Comparison of ENCODE assay signal across 20 cellular contexts in genomic region chr5:38534122-38534408, GRCh38. TPM values are rescaled to one million over a fixed set of nuclear protein-coding genes. Genes with fewer than 3 reads are reported as not detected.
DNase-seq lines count a peak whose midpoint lies in the region; ATAC-seq, FAIRE-seq and TF ChIP-seq lines count a peak whose summit lies in the region.
"Had no signal": no experiment of that assay in that cellular context is flagged by ENCODE, and none has a peak within 500 bp of the region (broad histone marks: within the 10 kb centered on the region; RNA-seq: fewer than 3 reads in every experiment).

No MANE protein-coding gene starts in this region.

- H3K27me3 ChIP-seq in hepatocyte: no peaks in the 10 kb centered on the region
- no peaks in the 10 kb centered on the region for H3K27me3 ChIP-seq in psoas muscle (ENCODE audit: insufficient read depth in 3 of 3, low read length in 2 of 3)
- H3K27me3 ChIP-seq: SJSA1 had no signal

- H3K9me3 ChIP-seq in hepatocyte (ENCODE audit: low read depth) (no peaks in the 10 kb centered on the region), psoas muscle (no peaks in the 10 kb centered on the region)
- H3K9me3 ChIP-seq: SJSA1 had no signal

- H3K79me2 ChIP-seq in hepatocyte: peaks cover 92% of the 10 kb centered on the region

- H3K9me2 ChIP-seq in hepatocyte (replicated peaks; ENCODE audit: insufficient read depth): no peaks in the 10 kb centered on the region

- H3K36me3 ChIP-seq in hepatocyte (replicated peaks; ENCODE audit: insufficient read depth, low read depth) (no peaks in the 10 kb centered on the region), psoas muscle (ENCODE audit: insufficient read depth in 1 of 2, low read depth in 1 of 2) (peaks cover 0 to 4% of the 10 kb centered on the region in 2 donors)
- H3K36me3 ChIP-seq: SJSA1 had no signal

- DNase-seq in DMS79 treated with DMSO at 0.1 percent for 48 hours (lab: John Stamatoyannopoulos, UW) (peak; percentile 57), amniotic epithelial cell (ENCODE audit: low read depth) (peak; percentile 39), hepatocyte (ENCODE audit: low spot score) (no peak), psoas muscle (no peak), GM19238 (ENCODE audit: insufficient read length, low spot score) (no peak), NCI-H524 treated with DMSO at 0.1 percent for 48 hours (lab: John Stamatoyannopoulos, UW) (no peak), GM12891 (ENCODE audit: insufficient read length, low spot score) (no peak)
- DNase-seq: NCI-H1105, NCI-H146, NCI-H2029, NCI-H2171, NCI-H526 treated with DMSO at 0.1 percent for 48 hours had no signal

- peaks cover 2% of the 10 kb centered on the region for H4K20me1 ChIP-seq in hepatocyte (ENCODE audit: insufficient read depth, poor library complexity, severe bottlenecking)

- peaks cover 43% of the 10 kb centered on the region for H3K4me1 ChIP-seq in hepatocyte (ENCODE audit: insufficient read depth)
- H3K4me1 ChIP-seq in psoas muscle: peaks cover 80% of the 10 kb centered on the region

- H3K4me3 ChIP-seq in hepatocyte (no peak overlapping the region), psoas muscle (no peak overlapping the region)
- H3K4me3 ChIP-seq: SJSA1 had no signal

- 83% methylated on average over 1 of the region's 1 CpG for WGBS in hepatocyte (ENCODE audit: low lambda C conversion rate, missing lambda C conversion rate)
- 74 to 82% (median 82%) methylated on average over 1 of the region's 1 CpG for WGBS in psoas muscle, 3 donors

- ATAC-seq in psoas muscle (no peak), HG03442 (IDR thresholded peaks at IDR 0.05; ENCODE audit: unreplicated experiment) (no peak)
- ATAC-seq: Right ventricle myocardium inferior had no signal

- no peak for TF ChIP-seq POLR2A in GM12891 (IDR thresholded peaks at IDR 0.05; ENCODE audit: low read depth, low read length)

- no peak for TF ChIP-seq CTCF in hepatocyte (IDR thresholded peaks at IDR 0.05; ENCODE audit: poor library complexity)
- no peak for TF ChIP-seq CTCF in psoas muscle (IDR thresholded peaks at IDR 0.05)

- H3K4me2 ChIP-seq in hepatocyte: peak overlapping the region; percentile 47

- H3K27ac ChIP-seq in hepatocyte (peak overlapping the region; percentile 72), psoas muscle (peak overlapping the region; percentile 73)
- H3K27ac ChIP-seq: C4-2B, SJSA1 had no signal

- no peak overlapping the region for H2AFZ ChIP-seq in hepatocyte

- FAIRE-seq in GM12891 (lab: Jason Lieb, UNC): no peak
- FAIRE-seq: A204.1, D721Med, H1 had no signal

- intact Hi-C loops in psoas muscle (cut with DNase I): no loop called here

TF ChIP-seq in GM12891, 5 proteins besides CTCF, POLR2A, EP300 and RAD21:
- no peak for TF ChIP-seq SPI1 (IDR thresholded peaks at IDR 0.05; ENCODE audit: low read depth, low read length)
- no peak for TF ChIP-seq POU2F2 (IDR thresholded peaks at IDR 0.05; ENCODE audit: low read depth, low read length)
- no peak for TF ChIP-seq POLR2AphosphoS5 (IDR thresholded peaks at IDR 0.05; ENCODE audit: low read depth, low read length)
- no peak for TF ChIP-seq PAX5 (IDR thresholded peaks at IDR 0.05; ENCODE audit: insufficient read depth, low read length, severe bottlenecking)
- TF ChIP-seq TAF1 (IDR thresholded peaks at IDR 0.05; ENCODE audit: low read depth, low read length): no peak

RNA-seq across cellular contexts. Expression of gene LIFR, which starts 22.4 kb away (rescaled TPM):
- 61.3 and 83.8 TPM in 2 replicates for total RNA-seq in hepatocyte
- polyA plus RNA-seq in hepatocyte: 50.2 and 69.2 TPM in 2 replicates
- total RNA-seq in psoas muscle: 10 to 100 TPM; 28.9 to 74.5 (median 57.1) TPM
- 10 to 100 TPM; 10.1 to 27.4 (median 10.4) TPM for polyA plus RNA-seq in psoas muscle
- polyA plus RNA-seq in GM12891 (2012; ENCODE audit: low read depth, missing spikeins): 0.01 TPM
- polyA plus RNA-seq: IgD-negative memory B cell had no signal

Comparison
In these comparisons a context has a peak if more than half of its experiments do, and no peak if none do; other contexts are left out.
1. DNase-seq: peak in DMS79 treated with DMSO at 0.1 percent for 48 hours (single experiment) and amniotic epithelial cell (single experiment); none in hepatocyte (single experiment), psoas muscle (0 of 2), GM19238 (single experiment), NCI-H524 treated with DMSO at 0.1 percent for 48 hours (single experiment) and GM12891 (single experiment).